21 cellular contexts compared by ENCODE assay signal in genomic region chr6:1802495-1803395, GRCh38.
DNase-seq lines count a peak whose midpoint lies in the region; ATAC-seq, FAIRE-seq and TF ChIP-seq lines count a peak whose summit lies in the region.
"Had no signal": no experiment of that assay in that cellular context is flagged by ENCODE, and none has a peak within 500 bp of the region (broad histone marks: within the 10 kb centered on the region; RNA-seq: fewer than 3 reads in every experiment).

No MANE protein-coding gene starts in this region.

- H3K36me3 Mint-ChIP-seq in activated CD8-positive, alpha-beta T cell treated with anti-CD3 and anti-CD28 coated beads, Interleukin-2, amount 10 ng/mL, durations not matched to agents 7 days and 5 days (ENCODE audit: low read depth): no peaks in the 10 kb centered on the region
- H3K36me3 Mint-ChIP-seq: activated naive CD8-positive, alpha-beta T cell treated with anti-CD3 and anti-CD28 coated beads, Interleukin-2, amount 10 ng/mL, durations not matched to agents 7 days and 5 days had no signal

- H3K9me3 Mint-ChIP-seq in activated CD8-positive, alpha-beta T cell treated with anti-CD3 and anti-CD28 coated beads, Interleukin-2, amount 10 ng/mL, durations not matched to agents 7 days and 5 days (ENCODE audit: insufficient read depth): no peaks in the 10 kb centered on the region
- H3K9me3 Mint-ChIP-seq: activated naive CD8-positive, alpha-beta T cell treated with anti-CD3 and anti-CD28 coated beads, Interleukin-2, amount 10 ng/mL, durations not matched to agents 7 days and 5 days had no signal

- H4K20me1 ChIP-seq in HepG2 (ENCODE audit: insufficient read depth, low read length): no peaks in the 10 kb centered on the region; the same call in 1 of the 2 replicates
- H4K20me1 ChIP-seq: BLaER1 treated with 17β-estradiol and CSF1 and Interleukin-3, amounts not matched to agents 10 nM and 100 nM had no signal

- H3K4me3 ChIP-seq in choroid plexus epithelial cell (ENCODE audit: low read depth, low read length) (peak overlapping the region; percentile 30), HepG2 (replicated peaks in 1 of 3; ENCODE audit: insufficient read depth in 1 of 3, low read depth in 2 of 3, low read length in 3 of 3) (no peak overlapping the region), suprapubic skin (no peak overlapping the region)
- H3K4me3 ChIP-seq: BLaER1 treated with 17β-estradiol and CSF1 and Interleukin-3, amounts not matched to agents 10 nM and 100 nM; cardiac muscle cell; HAP-1; K562; ovary; skin epidermis had no signal

- no peaks in the 10 kb centered on the region for H3K79me2 ChIP-seq in HepG2 (ENCODE audit: insufficient read depth, low read length)

- TF ChIP-seq RAD21 in HepG2 (CRISPR knock-in tag; IDR thresholded peaks at IDR 0.05): no peak

- DNase-seq in MV-4-11 (lab: John Stamatoyannopoulos, UW): peak; percentile 14
- peak; percentile 41 for DNase-seq in choroid plexus epithelial cell (ENCODE audit: low read depth)
- no peak for DNase-seq in HepG2 (ENCODE audit: low spot score)
- DNase-seq in suprapubic skin (ENCODE audit: low spot score in 2 of 2): no peak
- no peak for DNase-seq in activated CD8-positive, alpha-beta T cell treated with anti-CD3 and anti-CD28 coated beads, Interleukin-2, amount 10 ng/mL, durations not matched to agents 7 days and 5 days
- no peak for DNase-seq in NCI-H69 (lab: John Stamatoyannopoulos, UW)
- DNase-seq: activated naive CD8-positive, alpha-beta T cell treated with anti-CD3 and anti-CD28 coated beads, Interleukin-2, amount 10 ng/mL, durations not matched to agents 7 days and 5 days; effector CD4-positive, alpha-beta T cell; NCI-H2081 treated with DMSO at 0.1 percent for 48 hours; NCI-H524; ovary; SIG-M5; stimulated activated CD4-positive, alpha-beta T cell treated with anti-CD3 and anti-CD28 coated beads, Interleukin-4, amount 100 ng/mL, for 1 hour; T-helper 9 cell had no signal

- no peak overlapping the region for H3K27ac Mint-ChIP-seq in activated CD8-positive, alpha-beta T cell treated with anti-CD3 and anti-CD28 coated beads, Interleukin-2, amount 10 ng/mL, durations not matched to agents 7 days and 5 days
- H3K27ac Mint-ChIP-seq: activated naive CD8-positive, alpha-beta T cell treated with anti-CD3 and anti-CD28 coated beads, Interleukin-2, amount 10 ng/mL, durations not matched to agents 7 days and 5 days had no signal

- peaks cover 3% of the 10 kb centered on the region for H3K4me1 Mint-ChIP-seq in activated CD8-positive, alpha-beta T cell treated with anti-CD3 and anti-CD28 coated beads, Interleukin-2, amount 10 ng/mL, durations not matched to agents 7 days and 5 days (ENCODE audit: low read depth)

- POLR2A ChIA-PET in HepG2 (lab: Yijun Ruan, JAX): no interaction called here
- POLR2A ChIA-PET in activated CD8-positive, alpha-beta T cell treated with anti-CD3 and anti-CD28 coated beads, Interleukin-2, amount 10 ng/mL, durations not matched to agents 7 days and 5 days (lab: Charles Lee): no interaction called here

- H3K9me3 ChIP-seq in HepG2 (ENCODE audit: low read length): no peaks in the 10 kb centered on the region
- no peaks in the 10 kb centered on the region for H3K9me3 ChIP-seq in suprapubic skin
- H3K9me3 ChIP-seq: BLaER1 treated with 17β-estradiol and CSF1 and Interleukin-3, amounts not matched to agents 10 nM and 100 nM; HAP-1; ovary had no signal

- no peak for ATAC-seq in HepG2
- ATAC-seq in activated CD8-positive, alpha-beta T cell treated with anti-CD3 and anti-CD28 coated beads, Interleukin-2, amount 10 ng/mL, durations not matched to agents 7 days and 5 days: no peak
- ATAC-seq in HG03521 (IDR thresholded peaks at IDR 0.05; ENCODE audit: unreplicated experiment): no peak
- ATAC-seq: K562, left lobe of liver had no signal

- intact Hi-C loops in HepG2 (cut with micrococcal nuclease; ENCODE audit: unreplicated experiment): no loop called here

- H3K36me3 ChIP-seq in HepG2 (replicated peaks in 1 of 2; ENCODE audit: control insufficient read depth in 1 of 2, insufficient read depth in 2 of 2, low read length in 2 of 2): peaks cover 0 to 12% of the 10 kb centered on the region in 2 experiments; a peak in 2 of 5 replicates
- no peaks in the 10 kb centered on the region for H3K36me3 ChIP-seq in suprapubic skin
- H3K36me3 ChIP-seq: BLaER1 treated with 17β-estradiol and CSF1 and Interleukin-3, amounts not matched to agents 10 nM and 100 nM; cardiac muscle cell; HAP-1; ovary had no signal

- no peak overlapping the region for H3K4me2 ChIP-seq in HepG2 (ENCODE audit: low read depth, low read length)
- H3K4me2 ChIP-seq: BLaER1 treated with 17β-estradiol and CSF1 and Interleukin-3, amounts not matched to agents 10 nM and 100 nM had no signal

- TF ChIP-seq CTCF in choroid plexus epithelial cell (conservative IDR thresholded peaks at IDR 0.05; ENCODE audit: low read depth, low read length): no peak
- TF ChIP-seq CTCF in HepG2 (CRISPR knock-in tag; IDR thresholded peaks at IDR 0.05): no peak
- TF ChIP-seq CTCF in suprapubic skin (IDR thresholded peaks at IDR 0.05): no peak

- no peak overlapping the region for H2AFZ ChIP-seq in HepG2 (ENCODE audit: low read length)

- no peak for TF ChIP-seq EP300 in HepG2 (IDR thresholded peaks at IDR 0.05; ENCODE audit: low read depth in 2 of 2, low read length in 2 of 2)
- no peak for TF ChIP-seq EP300 in HepG2 (CRISPR knock-in tag; IDR thresholded peaks at IDR 0.05; ENCODE audit: borderline replicate concordance)
- no peak for TF ChIP-seq EP300 in suprapubic skin (IDR thresholded peaks at IDR 0.05)

- no TSS peak for BruUV-seq in HepG2 (replicated peaks; lab: Mats Ljungman, UMichigan)

- no peak overlapping the region for H3K9ac ChIP-seq in HepG2 (ENCODE audit: insufficient read depth, low read depth, low read length)
- H3K9ac ChIP-seq: BLaER1 treated with 17β-estradiol and CSF1 and Interleukin-3, amounts not matched to agents 10 nM and 100 nM had no signal

- WGBS in HepG2 (ENCODE audit: low lambda C conversion rate): 97% methylated on average over 17 of the region's 17 CpGs
- WGBS in suprapubic skin: 74% methylated on average over 17 of the region's 17 CpGs

- no peaks in the 10 kb centered on the region for H3K27me3 Mint-ChIP-seq in activated CD8-positive, alpha-beta T cell treated with anti-CD3 and anti-CD28 coated beads, Interleukin-2, amount 10 ng/mL, durations not matched to agents 7 days and 5 days (ENCODE audit: low read depth)

- no peak for TF ChIP-seq POLR2A in HepG2 (IDR thresholded peaks at IDR 0.05; ENCODE audit: insufficient read depth in 1 of 2, low read depth in 2 of 2, low read length in 2 of 2)
- no peak for TF ChIP-seq POLR2A in suprapubic skin (IDR thresholded peaks at IDR 0.05)

- H3K27ac ChIP-seq in HepG2 (ENCODE audit: extremely low read length, insufficient read depth, low read length) (no peak overlapping the region), suprapubic skin (peak overlapping the region; percentile 14)
- H3K27ac ChIP-seq: BLaER1 treated with 17β-estradiol and CSF1 and Interleukin-3, amounts not matched to agents 10 nM and 100 nM; cardiac muscle cell; ovary had no signal

- CTCF ChIA-PET in HepG2 (lab: Yijun Ruan, JAX; ENCODE audit: low intra/inter-chr PET ratio, low total read pairs): no interaction called here
- CTCF ChIA-PET in activated CD8-positive, alpha-beta T cell treated with anti-CD3 and anti-CD28 coated beads, Interleukin-2, amount 10 ng/mL, durations not matched to agents 7 days and 5 days (lab: Charles Lee): no interaction called here

- in situ Hi-C loops in HepG2 (cut with HindIII; ENCODE audit: extremely low pct_ligation_motif_present, low pct_unique_long_range_greater_than_20kb): no loop called here

- no peak overlapping the region for H3K4me3 Mint-ChIP-seq in activated CD8-positive, alpha-beta T cell treated with anti-CD3 and anti-CD28 coated beads, Interleukin-2, amount 10 ng/mL, durations not matched to agents 7 days and 5 days
- H3K4me3 Mint-ChIP-seq: activated naive CD8-positive, alpha-beta T cell treated with anti-CD3 and anti-CD28 coated beads, Interleukin-2, amount 10 ng/mL, durations not matched to agents 7 days and 5 days had no signal

- H3K4me1 ChIP-seq in HepG2 (ENCODE audit: insufficient read depth, low read length): 0 out of 2 replicates have a peak, but pooled peaks cover 4% of the 10 kb centered on the region
- peaks cover 4% of the 10 kb centered on the region for H3K4me1 ChIP-seq in suprapubic skin
- H3K4me1 ChIP-seq: BLaER1 treated with 17β-estradiol and CSF1 and Interleukin-3, amounts not matched to agents 10 nM and 100 nM had no signal

- FAIRE-seq in HepG2 (lab: Jason Lieb, UNC): no peak
- FAIRE-seq: K562 had no signal

- H3K27me3 ChIP-seq in HepG2 (ENCODE audit: control insufficient read depth in 1 of 2, insufficient read depth in 2 of 2, low read length in 2 of 2) (no peaks in the 10 kb centered on the region), suprapubic skin (no peaks in the 10 kb centered on the region)
- H3K27me3 ChIP-seq: BLaER1 treated with 17β-estradiol and CSF1 and Interleukin-3, amounts not matched to agents 10 nM and 100 nM; cardiac muscle cell; ovary had no signal

TF ChIP-seq in HepG2, 621 proteins besides CTCF, POLR2A, EP300 and RAD21:
- TF ChIP-seq RBM22 (optimal IDR thresholded peaks at IDR 0.05; ENCODE audit: low read length) (peak; percentile 67), ZFAT (CRISPR knock-in tag; conservative IDR thresholded peaks at IDR 0.05) (no peak), KDM3A (CRISPR knock-in tag; IDR thresholded peaks at IDR 0.05; ENCODE audit: low read depth) (no peak), ATF7 (IDR thresholded peaks at IDR 0.05) (no peak), ATF7 (CRISPR knock-in tag; IDR thresholded peaks at IDR 0.05) (no peak), ATAD3A (CRISPR knock-in tag; IDR thresholded peaks at IDR 0.05) (no peak)

Comparison
In these comparisons a context has a peak if more than half of its experiments do, and no peak if none do; other contexts are left out.
1. DNase-seq: peak in MV-4-11 (single experiment) and choroid plexus epithelial cell (single experiment); none in HepG2 (single experiment), suprapubic skin (0 of 2), activated CD8-positive, alpha-beta T cell treated with anti-CD3 and anti-CD28 coated beads, Interleukin-2, amount 10 ng/mL, durations not matched to agents 7 days and 5 days (single experiment) and NCI-H69 (single experiment).